In the genomic region with DNA sequence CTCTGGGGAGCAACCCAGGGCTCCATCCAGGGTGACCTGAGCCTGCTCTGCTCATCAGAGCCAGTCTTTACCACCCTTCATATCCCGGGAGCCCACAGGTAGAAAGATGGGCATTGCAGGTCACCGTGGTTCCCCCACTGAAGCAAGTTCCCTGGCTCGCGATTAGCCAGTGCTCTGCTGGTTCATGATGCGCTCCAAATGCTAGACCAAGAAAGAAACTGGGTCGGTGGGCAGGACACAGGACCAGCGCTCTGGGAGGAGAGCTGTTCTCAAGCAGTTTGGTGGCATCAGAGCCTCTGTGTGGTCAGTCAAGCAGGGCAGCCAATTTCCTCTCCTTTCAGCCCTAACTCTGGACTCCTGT, we compare ENCODE assay signal across 11 cellular contexts.
DNase-seq lines count a peak whose midpoint lies in the region; ATAC-seq, FAIRE-seq and TF ChIP-seq lines count a peak whose summit lies in the region.
"Had no signal": no experiment of that assay in that cellular context is flagged by ENCODE, and none has a peak within 500 bp of the region (broad histone marks: within the 10 kb centered on the region; RNA-seq: fewer than 3 reads in every experiment).

No MANE protein-coding gene starts in this region.

- DNase-seq in body of pancreas: no peak
- no peak for DNase-seq in lower lobe of right lung
- no peak for DNase-seq in stomach
- no peak for DNase-seq in DMS153 (lab: John Stamatoyannopoulos, UW)
- no peak for DNase-seq in RCC 7860 (ENCODE audit: low spot score)
- DNase-seq in glutamatergic neuron: no peak
- DNase-seq: NCI-H524 treated with DMSO at 0.1 percent for 48 hours had no signal

- H3K4me3 ChIP-seq in HUES48 (ENCODE audit: low read depth, low read length) (no peak overlapping the region), body of pancreas (no peak overlapping the region), lower lobe of right lung (no peak overlapping the region), stomach (no peak overlapping the region)
- H3K4me3 ChIP-seq: K562 had no signal

- ATAC-seq in body of pancreas (peak; percentile 4), lower lobe of right lung (peak in 1 of 2 donors; percentile 3)
- ATAC-seq: K562 had no signal

- H3K9me3 ChIP-seq in HUES48 (ENCODE audit: control insufficient read depth, insufficient read depth, low read length) (no peaks in the 10 kb centered on the region), body of pancreas (no peaks in the 10 kb centered on the region), lower lobe of right lung (no peaks in the 10 kb centered on the region), stomach (no peaks in the 10 kb centered on the region)

- H3K36me3 ChIP-seq in HUES48 (ENCODE audit: control insufficient read depth, insufficient read depth, low read length) (no peaks in the 10 kb centered on the region), body of pancreas (replicated peaks in 1 of 2; ENCODE audit: insufficient read depth in 1 of 2, low read depth in 2 of 2) (no peaks in the 10 kb centered on the region), lower lobe of right lung (no peaks in the 10 kb centered on the region), stomach (no peaks in the 10 kb centered on the region)

- no peak for FAIRE-seq in RCC 7860 (lab: Jason Lieb, UNC)
- FAIRE-seq: K562, TTC549 had no signal

- TF ChIP-seq EP300 in stomach (IDR thresholded peaks at IDR 0.05): no peak

- intact Hi-C loops in body of pancreas (cut with DNase I) (no loop called here), lower lobe of right lung (cut with DNase I) (no loop called here), stomach (cut with DNase I; ENCODE audit: low total_unique reads) (no loop called here)

- H3K27me3 ChIP-seq in HUES48 (ENCODE audit: control insufficient read depth, insufficient read depth, low read length) (no peaks in the 10 kb centered on the region), body of pancreas (no peaks in the 10 kb centered on the region), lower lobe of right lung (ENCODE audit: low read depth) (no peaks in the 10 kb centered on the region), stomach (no peaks in the 10 kb centered on the region)

- H3K4me1 Mint-ChIP-seq in glutamatergic neuron (ENCODE audit: low read depth, unreplicated experiment): peaks cover 30% of the 10 kb centered on the region

- no peaks in the 10 kb centered on the region for H3K36me3 Mint-ChIP-seq in glutamatergic neuron (ENCODE audit: unreplicated experiment)
- H3K36me3 Mint-ChIP-seq: activated naive CD4-positive, alpha-beta T cell treated with anti-CD3 and anti-CD28 coated beads, Interleukin-2, amount 50 U/mL, for 72 hours had no signal

- TF ChIP-seq CTCF in body of pancreas (IDR thresholded peaks at IDR 0.05): no peak
- no peak for TF ChIP-seq CTCF in lower lobe of right lung (IDR thresholded peaks at IDR 0.05)
- TF ChIP-seq CTCF in stomach (IDR thresholded peaks at IDR 0.05): no peak
- no peak for TF ChIP-seq CTCF in glutamatergic neuron (IDR thresholded peaks at IDR 0.05; ENCODE audit: partially characterized antibody, unreplicated experiment)

- WGBS in body of pancreas, 2 donors: 54% methylated on average over 7 of the region's 7 CpGs; no CpG with 5 or more reads in 1 of the 2 donors
- 42 to 51% (median 47%) methylated on average over 7 of the region's 7 CpGs for whole genome bisulfite sequencing in stomach, 5 donors

- no peak overlapping the region for H3K9ac ChIP-seq in HUES48 (ENCODE audit: low read depth, low read length)

- peaks cover 6% of the 10 kb centered on the region for H3K9me3 Mint-ChIP-seq in glutamatergic neuron (ENCODE audit: unreplicated experiment)
- H3K9me3 Mint-ChIP-seq: activated naive CD4-positive, alpha-beta T cell treated with anti-CD3 and anti-CD28 coated beads, Interleukin-2, amount 50 U/mL, for 72 hours had no signal

- H3K27ac ChIP-seq in HUES48 (ENCODE audit: low read depth, low read length) (peak overlapping the region; percentile 60), body of pancreas (peak overlapping the region; percentile 80 to 91 (median 86)), lower lobe of right lung (peak overlapping the region; percentile 83), stomach (peak overlapping the region; percentile 78 to 88 (median 84))

- no peak overlapping the region for H3K27ac Mint-ChIP-seq in glutamatergic neuron (ENCODE audit: unreplicated experiment)

- H3K4me1 ChIP-seq in HUES48 (ENCODE audit: control insufficient read depth, insufficient read depth, low read length): peaks cover 37% of the 10 kb centered on the region
- peaks cover 52% of the 10 kb centered on the region for H3K4me1 ChIP-seq in body of pancreas
- H3K4me1 ChIP-seq in lower lobe of right lung: peaks cover 28% of the 10 kb centered on the region
- peaks cover 34 to 67% (median 46%) of the 10 kb centered on the region in 4 donors for H3K4me1 ChIP-seq in stomach

- H3K4me3 Mint-ChIP-seq in glutamatergic neuron (ENCODE audit: unreplicated experiment): no peak overlapping the region

- TF ChIP-seq POLR2A in body of pancreas (IDR thresholded peaks at IDR 0.05): no peak
- TF ChIP-seq POLR2A in stomach (IDR thresholded peaks at IDR 0.05): no peak

- peaks cover 8% of the 10 kb centered on the region for H3K27me3 Mint-ChIP-seq in glutamatergic neuron (ENCODE audit: unreplicated experiment)
